1 cellular context compared by ENCODE assay signal in the genomic region with DNA sequence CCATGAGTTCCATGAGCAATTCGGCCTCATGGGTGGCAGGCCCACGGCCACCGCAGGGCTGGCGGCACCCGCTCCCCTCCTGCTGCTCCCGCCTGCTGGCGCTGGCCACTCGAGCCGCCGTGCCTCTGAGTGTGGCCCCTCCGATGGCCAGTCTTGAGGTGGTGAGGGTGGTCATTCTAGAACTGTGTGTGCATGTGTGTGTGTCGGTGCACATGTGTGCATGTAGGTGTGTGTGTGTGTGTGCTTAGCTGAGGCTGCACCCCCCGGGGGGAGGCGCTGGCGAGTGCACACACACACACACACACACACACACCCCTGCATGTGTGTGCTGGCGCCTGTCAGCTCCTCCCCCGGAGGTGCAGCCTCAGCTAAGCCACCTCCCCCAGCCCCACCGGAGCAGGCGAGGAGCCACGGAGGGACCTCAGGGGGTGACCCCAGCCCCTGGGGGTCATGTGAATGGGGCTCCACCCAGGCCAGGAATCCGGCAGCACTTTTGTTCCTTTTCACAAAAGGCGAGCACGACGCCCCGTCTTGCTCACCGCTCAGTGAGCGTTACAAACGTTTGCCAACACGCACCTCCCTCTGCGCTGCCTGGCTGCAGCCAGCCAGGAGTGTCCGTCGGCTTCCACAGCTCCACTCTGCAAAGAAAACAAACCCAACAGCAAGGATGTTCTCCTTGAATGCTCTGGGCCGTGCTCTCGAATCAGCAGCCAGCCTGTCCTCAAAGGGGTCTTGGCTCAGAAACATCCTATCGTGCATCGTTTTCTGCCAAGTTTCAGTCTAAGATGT.
TF ChIP-seq lines count a peak whose summit lies in the region.

No MANE protein-coding gene starts in this region.

TF ChIP-seq in neural cell, 6 proteins besides CTCF, POLR2A, EP300 and RAD21 (continued from another document):
- TF ChIP-seq, protein P1, sequence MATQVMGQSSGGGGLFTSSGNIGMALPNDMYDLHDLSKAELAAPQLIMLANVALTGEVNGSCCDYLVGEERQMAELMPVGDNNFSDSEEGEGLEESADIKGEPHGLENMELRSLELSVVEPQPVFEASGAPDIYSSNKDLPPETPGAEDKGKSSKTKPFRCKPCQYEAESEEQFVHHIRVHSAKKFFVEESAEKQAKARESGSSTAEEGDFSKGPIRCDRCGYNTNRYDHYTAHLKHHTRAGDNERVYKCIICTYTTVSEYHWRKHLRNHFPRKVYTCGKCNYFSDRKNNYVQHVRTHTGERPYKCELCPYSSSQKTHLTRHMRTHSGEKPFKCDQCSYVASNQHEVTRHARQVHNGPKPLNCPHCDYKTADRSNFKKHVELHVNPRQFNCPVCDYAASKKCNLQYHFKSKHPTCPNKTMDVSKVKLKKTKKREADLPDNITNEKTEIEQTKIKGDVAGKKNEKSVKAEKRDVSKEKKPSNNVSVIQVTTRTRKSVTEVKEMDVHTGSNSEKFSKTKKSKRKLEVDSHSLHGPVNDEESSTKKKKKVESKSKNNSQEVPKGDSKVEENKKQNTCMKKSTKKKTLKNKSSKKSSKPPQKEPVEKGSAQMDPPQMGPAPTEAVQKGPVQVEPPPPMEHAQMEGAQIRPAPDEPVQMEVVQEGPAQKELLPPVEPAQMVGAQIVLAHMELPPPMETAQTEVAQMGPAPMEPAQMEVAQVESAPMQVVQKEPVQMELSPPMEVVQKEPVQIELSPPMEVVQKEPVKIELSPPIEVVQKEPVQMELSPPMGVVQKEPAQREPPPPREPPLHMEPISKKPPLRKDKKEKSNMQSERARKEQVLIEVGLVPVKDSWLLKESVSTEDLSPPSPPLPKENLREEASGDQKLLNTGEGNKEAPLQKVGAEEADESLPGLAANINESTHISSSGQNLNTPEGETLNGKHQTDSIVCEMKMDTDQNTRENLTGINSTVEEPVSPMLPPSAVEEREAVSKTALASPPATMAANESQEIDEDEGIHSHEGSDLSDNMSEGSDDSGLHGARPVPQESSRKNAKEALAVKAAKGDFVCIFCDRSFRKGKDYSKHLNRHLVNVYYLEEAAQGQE (IDR thresholded peaks at IDR 0.05; ENCODE audit: borderline replicate concordance) = no peak
- TF ChIP-seq POLR2AphosphoS5 (IDR thresholded peaks at IDR 0.05) = no peak
- TF ChIP-seq MXI1 (conservative IDR thresholded peaks at IDR 0.05; ENCODE audit: poor library complexity, severe bottlenecking) = no peak
- TF ChIP-seq SMC3 (conservative IDR thresholded peaks at IDR 0.05; ENCODE audit: poor library complexity) = no peak
- no peak for TF ChIP-seq TAF1 (IDR thresholded peaks at IDR 0.05; ENCODE audit: low read depth)
